In the genomic region with DNA sequence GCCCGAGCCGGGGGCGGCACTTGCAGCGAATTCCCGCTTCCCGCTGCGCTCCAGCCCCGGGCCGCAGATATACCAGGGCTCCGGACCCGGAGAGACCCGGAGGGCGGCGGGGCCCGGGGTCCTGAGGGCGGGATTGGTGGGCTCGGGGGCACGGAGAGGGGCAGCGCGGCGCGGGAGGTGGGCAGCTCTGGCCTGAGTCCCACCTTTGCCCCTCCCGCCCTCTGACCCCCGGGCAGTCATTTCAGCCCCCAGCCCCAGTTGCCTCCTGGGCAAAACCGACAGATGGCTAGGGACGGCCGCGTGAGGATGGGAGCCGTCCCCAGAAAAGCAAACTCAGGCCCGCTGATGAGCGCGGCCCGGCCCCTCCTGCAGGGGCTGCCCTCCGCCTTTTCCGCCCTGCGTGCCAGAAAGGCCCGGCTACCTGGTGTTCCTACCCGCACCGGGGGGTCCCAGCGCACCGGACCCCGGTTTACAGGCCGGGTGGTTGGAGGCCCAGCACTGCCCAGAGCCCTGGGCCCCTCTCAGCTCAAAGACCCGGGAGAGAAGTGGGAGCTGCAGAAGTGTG, we compare ENCODE assay signal across 8 cellular contexts. TPM values are rescaled to one million over a fixed set of nuclear protein-coding genes. Genes with fewer than 3 reads are reported as not detected.
A peak's percentile ranks its signal among the peaks of the same experiment; 100 is the strongest.
DNase-seq lines count a peak whose midpoint lies in the region; ATAC-seq and TF ChIP-seq lines count a peak whose summit lies in the region.

No MANE protein-coding gene starts in this region.

- H3K27me3 ChIP-seq in SK-N-SH (ENCODE audit: insufficient read depth) (no peaks in the 10 kb centered on the region), psoas muscle (ENCODE audit: insufficient read depth in 3 of 3, low read length in 2 of 3) (no peaks in the 10 kb centered on the region)

- POLR2A ChIA-PET in SK-N-SH (lab: Yijun Ruan, JAX) = interaction anchor here (1.4 kb wide), 1 partner anchor 57 kb away, joined by 5 read pairs; a partner anchor contains a TSS

- no peaks in the 10 kb centered on the region for H3K9me3 ChIP-seq in SK-N-SH
- no peaks in the 10 kb centered on the region for H3K9me3 ChIP-seq in psoas muscle

- TF ChIP-seq RAD21 in SK-N-SH (IDR thresholded peaks at IDR 0.05; ENCODE audit: low read length) = no peak

- no peaks in the 10 kb centered on the region for H3K9me2 ChIP-seq in SK-N-SH

- WGBS in SK-N-SH (ENCODE audit: low lambda C conversion rate) = 33% methylated on average over 8 of the region's 44 CpGs
- WGBS in psoas muscle, 3 donors = 3 to 7% (median 7%) methylated on average over 35 to 44 of the region's 44 CpGs

- H3K4me2 ChIP-seq in SK-N-SH = peak overlapping the region; percentile 98

- DNase-seq in SK-N-SH (peak; percentile 73), foreskin fibroblast (peak in 1 of 2 donors; percentile 35), psoas muscle (no peak), GM19240 (ENCODE audit: insufficient read length, low spot score) (no peak), NCI-H345 treated with DMSO at 0.1 percent for 48 hours (lab: John Stamatoyannopoulos, UW; ENCODE audit: unreplicated experiment) (no peak), NCI-H526 (lab: John Stamatoyannopoulos, UW) (no peak)

- CTCF ChIA-PET in SK-N-SH (lab: Yijun Ruan, JAX) = interaction anchor here (1.1 to 2.2 kb wide), 3 partner anchors 56 to 256 kb away, joined by 3 to 7 read pairs (median 3); no protein-coding TSS in a partner anchor

- H3K4me3 ChIP-seq in SK-N-SH (ENCODE audit: low read depth in 2 of 2, low read length in 1 of 2) (peak overlapping the region; percentile 71 to 86), foreskin fibroblast (ENCODE audit: low read depth in 1 of 2, low read length in 2 of 2) (peak overlapping the region; percentile 57 to 81), psoas muscle (peak overlapping the region; percentile 99)

- peaks cover 8% of the 10 kb centered on the region; the same call in 1 of the 2 replicates for H3K79me2 ChIP-seq in SK-N-SH (ENCODE audit: insufficient read depth)

- no peak overlapping the region for H3K27ac ChIP-seq in SK-N-SH (ENCODE audit: low read depth in 2 of 2, low read length in 1 of 2)
- peak overlapping the region; percentile 96 for H3K27ac ChIP-seq in psoas muscle

- peak overlapping the region; percentile 88; the same call in 1 of the 2 replicates for H3K9ac ChIP-seq in SK-N-SH

- H3K36me3 ChIP-seq in SK-N-SH (replicated peaks in 1 of 2; ENCODE audit: control insufficient read depth in 1 of 2, insufficient read depth in 2 of 2, low read length in 1 of 2) (no peaks in the 10 kb centered on the region), psoas muscle (ENCODE audit: insufficient read depth in 1 of 2, low read depth in 1 of 2) (no peaks in the 10 kb centered on the region)

- H4K20me1 ChIP-seq in SK-N-SH (ENCODE audit: insufficient read depth) = no peaks in the 10 kb centered on the region

- ATAC-seq in GM19035 (IDR thresholded peaks at IDR 0.05; ENCODE audit: unreplicated experiment) (peak; percentile 1), psoas muscle (peak in 1 of 4 donors; percentile 16), HG02759 (IDR thresholded peaks at IDR 0.05; ENCODE audit: unreplicated experiment) (no peak)

- intact Hi-C loops in psoas muscle (cut with DNase I) = loop anchor here (2.0 to 5.0 kb wide), 2 partner anchors 33 to 57 kb away; a partner anchor contains a TSS

- no peaks in the 10 kb centered on the region; a peak in 1 of 4 replicates for H3K4me1 ChIP-seq in SK-N-SH (ENCODE audit: control insufficient read depth in 1 of 2, insufficient read depth in 2 of 2, low read depth in 1 of 2, low read length in 1 of 2)
- peaks cover 43% of the 10 kb centered on the region for H3K4me1 ChIP-seq in psoas muscle

- TF ChIP-seq CTCF in SK-N-SH (IDR thresholded peaks at IDR 0.05) (no peak), foreskin fibroblast (IDR thresholded peaks at IDR 0.05; ENCODE audit: low read depth, low read length) (no peak), psoas muscle (IDR thresholded peaks at IDR 0.05) (no peak)

- H2AFZ ChIP-seq in SK-N-SH (ENCODE audit: low read depth) = peak overlapping the region; percentile 91; the same call in 1 of the 2 replicates

- TF ChIP-seq EP300 in SK-N-SH (IDR thresholded peaks at IDR 0.05; ENCODE audit: borderline replicate concordance in 1 of 2, low read depth in 1 of 2, low read length in 1 of 2) = no peak

- peaks cover 9% of the 10 kb centered on the region for H3F3A ChIP-seq in SK-N-SH (replicated peaks; ENCODE audit: insufficient read depth)

TF ChIP-seq in SK-N-SH, 30 proteins besides CTCF, POLR2A, EP300 and RAD21:
- no peak for TF ChIP-seq NFIC (IDR thresholded peaks at IDR 0.05; ENCODE audit: borderline replicate concordance)
- TF ChIP-seq, protein P1, sequence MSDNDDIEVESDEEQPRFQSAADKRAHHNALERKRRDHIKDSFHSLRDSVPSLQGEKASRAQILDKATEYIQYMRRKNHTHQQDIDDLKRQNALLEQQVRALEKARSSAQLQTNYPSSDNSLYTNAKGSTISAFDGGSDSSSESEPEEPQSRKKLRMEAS (IDR thresholded peaks at IDR 0.05; ENCODE audit: low read depth) = peak; percentile 86; the same call in 1 of the 2 replicates
- TF ChIP-seq, protein P2, sequence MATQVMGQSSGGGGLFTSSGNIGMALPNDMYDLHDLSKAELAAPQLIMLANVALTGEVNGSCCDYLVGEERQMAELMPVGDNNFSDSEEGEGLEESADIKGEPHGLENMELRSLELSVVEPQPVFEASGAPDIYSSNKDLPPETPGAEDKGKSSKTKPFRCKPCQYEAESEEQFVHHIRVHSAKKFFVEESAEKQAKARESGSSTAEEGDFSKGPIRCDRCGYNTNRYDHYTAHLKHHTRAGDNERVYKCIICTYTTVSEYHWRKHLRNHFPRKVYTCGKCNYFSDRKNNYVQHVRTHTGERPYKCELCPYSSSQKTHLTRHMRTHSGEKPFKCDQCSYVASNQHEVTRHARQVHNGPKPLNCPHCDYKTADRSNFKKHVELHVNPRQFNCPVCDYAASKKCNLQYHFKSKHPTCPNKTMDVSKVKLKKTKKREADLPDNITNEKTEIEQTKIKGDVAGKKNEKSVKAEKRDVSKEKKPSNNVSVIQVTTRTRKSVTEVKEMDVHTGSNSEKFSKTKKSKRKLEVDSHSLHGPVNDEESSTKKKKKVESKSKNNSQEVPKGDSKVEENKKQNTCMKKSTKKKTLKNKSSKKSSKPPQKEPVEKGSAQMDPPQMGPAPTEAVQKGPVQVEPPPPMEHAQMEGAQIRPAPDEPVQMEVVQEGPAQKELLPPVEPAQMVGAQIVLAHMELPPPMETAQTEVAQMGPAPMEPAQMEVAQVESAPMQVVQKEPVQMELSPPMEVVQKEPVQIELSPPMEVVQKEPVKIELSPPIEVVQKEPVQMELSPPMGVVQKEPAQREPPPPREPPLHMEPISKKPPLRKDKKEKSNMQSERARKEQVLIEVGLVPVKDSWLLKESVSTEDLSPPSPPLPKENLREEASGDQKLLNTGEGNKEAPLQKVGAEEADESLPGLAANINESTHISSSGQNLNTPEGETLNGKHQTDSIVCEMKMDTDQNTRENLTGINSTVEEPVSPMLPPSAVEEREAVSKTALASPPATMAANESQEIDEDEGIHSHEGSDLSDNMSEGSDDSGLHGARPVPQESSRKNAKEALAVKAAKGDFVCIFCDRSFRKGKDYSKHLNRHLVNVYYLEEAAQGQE (IDR thresholded peaks at IDR 0.05; ENCODE audit: low read depth, low read length) = no peak
- TF ChIP-seq RXRA (IDR thresholded peaks at IDR 0.05; ENCODE audit: borderline replicate concordance, low read depth) = no peak
- no peak for TF ChIP-seq GATA2 (CRISPR knock-in tag; IDR thresholded peaks at IDR 0.05)
- TF ChIP-seq RCOR1 (IDR thresholded peaks at IDR 0.05; ENCODE audit: low read length) = no peak

RNA-seq across cellular contexts. Expression of a gene that starts 56.7 kb away (rescaled TPM):
- polyA plus RNA-seq in SK-N-SH (2012; rRNA removed) = 32.6 and 34.2 TPM in 2 replicates
- polyA plus RNA-seq in SK-N-SH (2012; cell fraction: cytosol; rRNA removed) = 25.2 and 25.9 TPM in 2 replicates
- 94.6 and 118 TPM in 2 replicates for polyA plus RNA-seq in SK-N-SH (2012; cell fraction: nucleus; rRNA removed)
- 100 to 1,000 TPM in 1 of 4 donors, 10 to 100 TPM in 3; 74.4 to 104 (median 86.5) TPM for total RNA-seq in psoas muscle
- polyA plus RNA-seq in psoas muscle = 100 to 1,000 TPM in 2 of 3 donors, 10 to 100 TPM in 1; 76.0 to 157 (median 110) TPM

RNA-seq across cellular contexts. Expression of a gene that starts 57.2 kb away (rescaled TPM):
- polyA plus RNA-seq in SK-N-SH (2012; rRNA removed) (33.0 and 59.7 TPM in 2 replicates), psoas muscle (100 to 1,000 TPM in 2 of 3 donors, 10 to 100 TPM in 1; 26.7 to 704 (median 448) TPM)
- polyA plus RNA-seq in SK-N-SH (2012; cell fraction: cytosol; rRNA removed) = 22.0 and 28.4 TPM in 2 replicates
- 122 and 146 TPM in 2 replicates for polyA plus RNA-seq in SK-N-SH (2012; cell fraction: nucleus; rRNA removed)
- 100 to 1,000 TPM in 3 of 4 donors, 10 to 100 TPM in 1; 25.4 to 225 (median 148) TPM for total RNA-seq in psoas muscle
